8 cellular contexts compared by ENCODE assay signal in the genomic region with DNA sequence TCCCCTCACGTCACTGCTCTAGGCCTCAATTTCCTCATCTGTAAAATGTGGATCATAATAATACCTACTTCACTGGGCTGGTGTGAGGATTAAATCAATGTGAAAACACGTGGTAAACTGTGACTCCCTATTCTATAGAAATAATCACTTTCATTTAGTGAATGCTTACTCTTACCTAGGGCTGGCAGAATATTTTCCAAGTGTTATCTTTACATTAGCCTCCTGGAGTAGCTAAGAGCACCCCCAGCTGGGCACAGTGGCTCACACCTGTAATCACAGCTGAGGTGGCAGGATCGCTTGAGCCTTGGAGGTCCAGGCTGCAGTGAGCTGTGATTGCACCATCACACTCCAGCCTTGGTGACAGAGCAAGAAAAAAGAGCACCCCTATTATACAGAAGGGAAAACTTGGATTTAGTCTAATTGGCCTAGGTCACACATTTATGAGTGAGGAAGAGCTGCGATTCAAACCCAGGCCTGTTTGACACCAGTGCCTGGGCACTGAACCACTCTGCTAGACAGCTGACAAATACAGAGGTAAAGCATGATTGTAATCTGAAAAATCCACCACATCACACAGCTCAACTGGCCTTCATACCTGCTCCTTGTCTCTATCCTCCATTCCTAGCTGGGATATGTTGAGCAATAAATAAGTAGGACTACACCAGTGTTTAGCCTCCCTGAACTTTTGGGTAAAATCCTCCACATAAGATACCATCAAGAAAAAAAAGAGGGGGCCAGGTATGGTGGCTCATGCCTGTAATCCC. TPM values are rescaled to one million over a fixed set of nuclear protein-coding genes. Genes with fewer than 3 reads are reported as not detected.
DNase-seq lines count a peak whose midpoint lies in the region; ATAC-seq and TF ChIP-seq lines count a peak whose summit lies in the region.

No MANE protein-coding gene starts in this region.

- no peaks in the 10 kb centered on the region for H3K36me3 ChIP-seq in effector memory CD4-positive, alpha-beta T cell (ENCODE audit: control insufficient read depth, insufficient read depth, low read length)
- no peaks in the 10 kb centered on the region for H3K36me3 ChIP-seq in osteoblast (ENCODE audit: insufficient read depth, low read length)

- TF ChIP-seq CTCF in osteoblast (IDR thresholded peaks at IDR 0.05; ENCODE audit: extremely low read depth, low read depth, low read length): no peak

- H3K27ac ChIP-seq in effector memory CD4-positive, alpha-beta T cell (ENCODE audit: insufficient read depth, low read length, poor library complexity, severe bottlenecking): peak overlapping the region; percentile 84
- H3K27ac ChIP-seq in osteoblast (ENCODE audit: low read depth, low read length): no peak overlapping the region

- peaks cover 5% of the 10 kb centered on the region for H3K4me1 ChIP-seq in effector memory CD4-positive, alpha-beta T cell (ENCODE audit: control insufficient read depth, insufficient read depth, low read length, poor library complexity, severe bottlenecking)
- H3K4me1 ChIP-seq in osteoblast (ENCODE audit: insufficient read depth, low read length): peaks cover 6% of the 10 kb centered on the region

- DNase-seq in NCI-H2196 (lab: John Stamatoyannopoulos, UW; ENCODE audit: unreplicated experiment) (peak; percentile 17), NCI-H2196 treated with DMSO at 0.1 percent for 48 hours (lab: John Stamatoyannopoulos, UW; ENCODE audit: unreplicated experiment) (no peak), T-helper 1 cell (peak in 3 of 5 donors; percentile 6 to 26 (median 17)), osteoblast (ENCODE audit: insufficient read length, low spot score, missing footprints) (peak; percentile 22), globus pallidus (ENCODE audit: low spot score) (no peak), NCI-H1092 treated with DMSO at 0.1 percent for 48 hours (lab: John Stamatoyannopoulos, UW) (no peak)
- DNase-seq in effector memory CD4-positive, alpha-beta T cell: peak in 1 of 3 donors; percentile 6

- ATAC-seq in HG03442 (IDR thresholded peaks at IDR 0.05; ENCODE audit: unreplicated experiment): no peak

- peak overlapping the region; percentile 92 for H3K4me2 ChIP-seq in osteoblast (ENCODE audit: insufficient read depth, low read length)

- no peaks in the 10 kb centered on the region for H4K20me1 ChIP-seq in osteoblast (ENCODE audit: insufficient read depth, low read length)

- H2AFZ ChIP-seq in osteoblast (ENCODE audit: low read length): no peak overlapping the region

- no peaks in the 10 kb centered on the region for H3K79me2 ChIP-seq in osteoblast (ENCODE audit: insufficient read depth, low read length)

- peak overlapping the region; percentile 88 for H3K4me3 ChIP-seq in effector memory CD4-positive, alpha-beta T cell (ENCODE audit: insufficient read depth, low read depth, low read length, poor library complexity, severe bottlenecking)
- no peak overlapping the region for H3K4me3 ChIP-seq in osteoblast (ENCODE audit: insufficient read depth, low read length)

- H3K27me3 ChIP-seq in effector memory CD4-positive, alpha-beta T cell (replicated peaks; ENCODE audit: control insufficient read depth, insufficient read depth, low read length, poor library complexity, severe bottlenecking): no peaks in the 10 kb centered on the region
- H3K27me3 ChIP-seq in osteoblast (ENCODE audit: insufficient read depth, low read length): no peaks in the 10 kb centered on the region

- H3K9me3 ChIP-seq in effector memory CD4-positive, alpha-beta T cell (ENCODE audit: control insufficient read depth, low read length): no peaks in the 10 kb centered on the region
- no peaks in the 10 kb centered on the region for H3K9me3 ChIP-seq in osteoblast (ENCODE audit: low read depth, low read length)

RNA-seq across cellular contexts. Expression of gene SNTA1, which starts 1.4 kb away (rescaled TPM):
- total RNA-seq in osteoblast: 27.1 and 27.5 TPM in 2 replicates

RNA-seq across cellular contexts. Expression of gene CDK5RAP1, which starts 43.7 kb away (rescaled TPM):
- 14.4 and 16.6 TPM in 2 replicates for total RNA-seq in osteoblast

RNA-seq across cellular contexts. Expression of gene CBFA2T2, which starts 44.9 kb away (rescaled TPM):
- 10.3 and 11.2 TPM in 2 replicates for total RNA-seq in osteoblast

Comparison
In these comparisons a context has a peak if more than half of its experiments do, and no peak if none do; other contexts are left out.
1. DNase-seq: peak in NCI-H2196 (single experiment), T-helper 1 cell (3 of 5) and osteoblast (single experiment); none in NCI-H2196 treated with DMSO at 0.1 percent for 48 hours (single experiment), globus pallidus (single experiment) and NCI-H1092 treated with DMSO at 0.1 percent for 48 hours (single experiment).